ENCODE assay signal across 1 cellular context in genomic region chr6:136609878-136610706, GRCh38.
TF ChIP-seq lines count a peak whose summit lies in the region.

No MANE protein-coding gene starts in this region.

TF ChIP-seq in K562, 482 proteins besides CTCF, POLR2A, EP300 and RAD21 (continued from another document and continues in another):
- TF ChIP-seq ZNF592 (IDR thresholded peaks at IDR 0.05) (0 out of 2 replicates have a peak, but pooled peaks have one; percentile 10), CCNT2 (IDR thresholded peaks at IDR 0.05; ENCODE audit: borderline replicate concordance, extremely low read depth, insufficient read length, low read depth, low read length) (peak; percentile 88), ZSCAN32 (CRISPR knock-in tag; IDR thresholded peaks at IDR 0.05) (no peak), ATF1 (CRISPR knock-in tag; IDR thresholded peaks at IDR 0.05) (no peak), ATF1 (tag; IDR thresholded peaks at IDR 0.05) (0 out of 2 replicates have a peak, but pooled peaks have one; percentile 8), ZNF589 (CRISPR knock-in tag; IDR thresholded peaks at IDR 0.05; ENCODE audit: low read depth) (peak; percentile 85), CBX2 (IDR thresholded peaks at IDR 0.05; ENCODE audit: insufficient read depth, low read length, poor library complexity, severe bottlenecking) (no peak), RNF2 (IDR thresholded peaks at IDR 0.05) (peak; percentile 56; the same call in 1 of the 2 replicates), ZNF175 (CRISPR knock-in tag; IDR thresholded peaks at IDR 0.05; ENCODE audit: low read depth) (peak; percentile 87), NEUROD1 (IDR thresholded peaks at IDR 0.05; ENCODE audit: borderline replicate concordance, low read depth, low read length, partially characterized antibody) (peak; percentile 76), CXXC5 (CRISPR knock-in tag; IDR thresholded peaks at IDR 0.05) (peak; percentile 47), PHF20 (IDR thresholded peaks at IDR 0.05; ENCODE audit: partially characterized antibody) (no peak), KAT7 (CRISPR knock-in tag; IDR thresholded peaks at IDR 0.05; ENCODE audit: borderline replicate concordance) (no peak), AFF1 (IDR thresholded peaks at IDR 0.05; ENCODE audit: low read depth in 1 of 2, partially characterized antibody in 2 of 2) (peak; percentile 15 to 71), U2AF1 (optimal IDR thresholded peaks at IDR 0.05; ENCODE audit: low read depth, low read length) (no peak), C11orf30 (IDR thresholded peaks at IDR 0.05; ENCODE audit: low read depth) (peak; percentile 72), SP1 (CRISPR knock-in tag; IDR thresholded peaks at IDR 0.05) (no peak), JUND (IDR thresholded peaks at IDR 0.05; ENCODE audit: borderline replicate concordance, low read depth, low read length) (peak; percentile 99), JUND (tag; IDR thresholded peaks at IDR 0.05; ENCODE audit: borderline replicate concordance, low read depth, low read length) (peak; percentile 96; the same call in 1 of the 3 replicates), KDM5B (IDR thresholded peaks at IDR 0.05; ENCODE audit: insufficient replicate concordance, low read depth, low read length) (peak; percentile 29), NRF1 (conservative IDR thresholded peaks at IDR 0.05 in 1 of 2, IDR thresholded peaks at IDR 0.05 in 1 of 2) (peak; percentile 45 to 58; a peak in 3 of 4 replicates), CBX3 (IDR thresholded peaks at IDR 0.05; ENCODE audit: borderline replicate concordance in 1 of 2, low read length in 2 of 2) (peak in 1 of 2 experiments; percentile 45; a peak in 1 of 3 replicates), CREBBP (IDR thresholded peaks at IDR 0.05; ENCODE audit: low read depth, low read length) (no peak), KHSRP (IDR thresholded peaks at IDR 0.05) (0 out of 2 replicates have a peak, but pooled peaks have one; percentile 20), PCBP1 (IDR thresholded peaks at IDR 0.05; ENCODE audit: low read depth, low read length, poor library complexity, severe bottlenecking) (no peak), MEF2D (tag; conservative IDR thresholded peaks at IDR 0.05; ENCODE audit: low read depth) (peak; percentile 75), NFE2 (IDR thresholded peaks at IDR 0.05; ENCODE audit: low read depth) (peak; percentile 77), PBX2 (CRISPR knock-in tag; IDR thresholded peaks at IDR 0.05; ENCODE audit: low read depth) (no peak), PBX2 (tag; conservative IDR thresholded peaks at IDR 0.05; ENCODE audit: low read depth) (peak; percentile 28; the same call in 1 of the 2 replicates), CBFA2T3 (IDR thresholded peaks at IDR 0.05) (peak; percentile 52; the same call in 1 of the 2 replicates), DEAF1 (CRISPR knock-in tag; IDR thresholded peaks at IDR 0.05) (peak; percentile 17; the same call in 1 of the 2 replicates), E2F3 (CRISPR knock-in tag; IDR thresholded peaks at IDR 0.05) (no peak), PRPF4 (IDR thresholded peaks at IDR 0.05; ENCODE audit: insufficient read depth, low read depth, low read length, poor library complexity, severe bottlenecking) (no peak), ZEB2 (IDR thresholded peaks at IDR 0.05) (peak; percentile 68; the same call in 1 of the 2 replicates), ZNF239 (CRISPR knock-in tag; IDR thresholded peaks at IDR 0.05) (no peak), LEF1 (IDR thresholded peaks at IDR 0.05) (peak; percentile 37; the same call in 1 of the 2 replicates), NCOA1 (IDR thresholded peaks at IDR 0.05; ENCODE audit: low read depth) (0 out of 2 replicates have a peak, but pooled peaks have one; percentile 15), RBM15 (IDR thresholded peaks at IDR 0.05; ENCODE audit: insufficient read depth, low read length) (no peak), HBP1 (CRISPR knock-in tag; IDR thresholded peaks at IDR 0.05) (0 out of 2 replicates have a peak, but pooled peaks have one; percentile 31), JUNB (CRISPR knock-in tag; conservative IDR thresholded peaks at IDR 0.05) (peak; percentile 74; the same call in 1 of the 2 replicates), TRIM24 (IDR thresholded peaks at IDR 0.05) (peak in 1 of 2 experiments; percentile 49; a peak in 1 of 4 replicates), BACH1 (tag; IDR thresholded peaks at IDR 0.05) (peak; percentile 55; the same call in 1 of the 2 replicates), JUN (IDR thresholded peaks at IDR 0.05; ENCODE audit: borderline replicate concordance, low read depth, low read length) (peak; percentile 95), JUN (CRISPR knock-in tag; IDR thresholded peaks at IDR 0.05; ENCODE audit: borderline replicate concordance) (no peak), SMC3 (conservative IDR thresholded peaks at IDR 0.05; ENCODE audit: insufficient read depth, low read depth, low read length) (no peak), ZC3H11A (IDR thresholded peaks at IDR 0.05; ENCODE audit: low read depth, low read length) (no peak), FOXA1 (IDR thresholded peaks at IDR 0.05; ENCODE audit: borderline replicate concordance) (peak; percentile 75), MEIS2 (IDR thresholded peaks at IDR 0.05; ENCODE audit: partially characterized antibody) (peak; percentile 71), FOXK2 (conservative IDR thresholded peaks at IDR 0.05 in 1 of 2, IDR thresholded peaks at IDR 0.05 in 1 of 2; ENCODE audit: low read depth in 2 of 2) (peak; percentile 88 to 93), FOXM1 (IDR thresholded peaks at IDR 0.05; ENCODE audit: low read depth) (0 out of 2 replicates have a peak, but pooled peaks have one; percentile 29), FOXM1 (CRISPR knock-in tag; IDR thresholded peaks at IDR 0.05; ENCODE audit: low read depth) (no peak), GTF2E2 (tag; IDR thresholded peaks at IDR 0.05) (peak; percentile 60; the same call in 1 of the 2 replicates), ELF1 (tag; IDR thresholded peaks at IDR 0.05) (peak; percentile 69), SOX6 (IDR thresholded peaks at IDR 0.05) (peak; percentile 84), HMGN3 (IDR thresholded peaks at IDR 0.05; ENCODE audit: borderline replicate concordance, extremely low read depth, insufficient read length, low read depth, low read length) (peak; percentile 26), ZNF143 (CRISPR knock-in tag; IDR thresholded peaks at IDR 0.05) (no peak), FOXA3 (CRISPR knock-in tag; conservative IDR thresholded peaks at IDR 0.05 in 1 of 2, IDR thresholded peaks at IDR 0.05 in 1 of 2) (peak; percentile 92 to 99), NCOR1 (IDR thresholded peaks at IDR 0.05) (peak; percentile 41), ZKSCAN8 (CRISPR knock-in tag; IDR thresholded peaks at IDR 0.05) (peak; percentile 38; the same call in 1 of the 2 replicates), ATF4 (CRISPR knock-in tag; IDR thresholded peaks at IDR 0.05) (0 out of 2 replicates have a peak, but pooled peaks have one; percentile 11)
